In the genomic region with DNA sequence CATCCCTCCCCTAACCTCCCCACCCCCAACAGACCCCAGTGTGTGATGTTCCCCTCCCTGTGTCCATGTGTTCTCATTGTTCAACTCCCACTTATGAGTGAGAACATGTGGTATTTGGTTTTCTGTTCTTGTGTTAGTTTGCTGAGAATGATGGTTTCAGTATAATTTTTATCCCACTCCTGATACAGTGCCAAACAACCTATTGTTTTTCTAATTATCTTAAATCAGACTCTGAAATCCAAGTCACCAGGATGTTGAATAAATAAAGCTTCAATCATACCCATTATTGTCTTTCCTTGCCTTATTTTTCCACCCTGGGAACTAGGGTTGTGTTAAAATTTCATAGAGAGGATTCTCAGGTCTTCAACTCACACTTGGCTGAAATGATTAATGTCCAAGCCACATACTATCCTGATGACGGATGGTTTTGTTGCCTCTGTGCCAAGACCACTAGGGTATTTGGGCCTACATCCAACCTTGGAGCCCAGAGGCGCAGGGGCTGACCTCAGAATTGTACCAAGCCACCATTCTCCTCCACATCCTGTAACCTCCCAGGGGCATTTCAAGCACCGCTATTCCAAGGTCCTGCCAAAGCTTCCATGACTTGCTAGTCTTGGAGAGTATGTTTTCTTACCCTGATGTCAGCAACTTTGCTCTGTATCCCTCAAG, we compare ENCODE assay signal across 11 cellular contexts.
DNase-seq lines count a peak whose midpoint lies in the region; ATAC-seq and TF ChIP-seq lines count a peak whose summit lies in the region.
"Had no signal": no experiment of that assay in that cellular context is flagged by ENCODE, and none has a peak within 500 bp of the region (broad histone marks: within the 10 kb centered on the region; RNA-seq: fewer than 3 reads in every experiment).

No MANE protein-coding gene starts in this region.

- peaks cover 90% of the 10 kb centered on the region for H3K79me2 ChIP-seq in GM23248 (ENCODE audit: insufficient read depth)

- H3K27ac ChIP-seq in GM23248: peak overlapping the region; percentile 64
- peak overlapping the region; percentile 73 to 78 for H3K27ac ChIP-seq in ascending aorta
- H3K27ac ChIP-seq in gastroesophageal sphincter: no peak overlapping the region
- H3K27ac ChIP-seq: SJCRH30 had no signal

- peak overlapping the region; percentile 28; the same call in 1 of the 2 replicates for H3K4me3 ChIP-seq in GM23248
- H3K4me3 ChIP-seq in ascending aorta: no peak overlapping the region
- H3K4me3 ChIP-seq in gastroesophageal sphincter: no peak overlapping the region
- H3K4me3 ChIP-seq: SJCRH30 had no signal

- TF ChIP-seq EP300 in gastroesophageal sphincter (IDR thresholded peaks at IDR 0.05): no peak

- in situ Hi-C loops in GM23248 (cut with MboI): loop anchor here (25.0 kb wide), 1 partner anchor 405 kb away; no protein-coding TSS in a partner anchor

- peak overlapping the region; percentile 18; the same call in 1 of the 2 replicates for H3K9ac ChIP-seq in GM23248

- H3K4me1 ChIP-seq in GM23248 (ENCODE audit: insufficient read depth) (peaks cover 27% of the 10 kb centered on the region), ascending aorta (peaks cover 4 to 14% of the 10 kb centered on the region in 2 donors), gastroesophageal sphincter (peaks cover 0 to 14% (median 0%) of the 10 kb centered on the region in 3 donors)
- H3K4me1 ChIP-seq: SJCRH30 had no signal

- peaks cover 19% of the 10 kb centered on the region; the same call in 1 of the 2 replicates for H3F3A ChIP-seq in GM23248 (ENCODE audit: insufficient read depth)

- H3K9me2 ChIP-seq in GM23248 (ENCODE audit: insufficient read depth): no peaks in the 10 kb centered on the region

- no peak overlapping the region for H2AFZ ChIP-seq in GM23248

- 13 to 24% methylated on average over 3 of the region's 3 CpGs for WGBS in GM23248 (ENCODE audit: low coverage in 1 of 2, low lambda C conversion rate in 2 of 2, missing lambda C conversion rate in 2 of 2), 2 experiments
- 35 to 41% methylated on average over 3 of the region's 3 CpGs for WGBS in gastroesophageal sphincter (ENCODE audit: low coverage in 1 of 2), 2 donors

- H3K27me3 ChIP-seq in GM23248 (replicated peaks; ENCODE audit: insufficient read depth) (no peaks in the 10 kb centered on the region), ascending aorta (no peaks in the 10 kb centered on the region), gastroesophageal sphincter (no peaks in the 10 kb centered on the region)
- H3K27me3 ChIP-seq: SJCRH30 had no signal

- intact Hi-C loops in ascending aorta (cut with DNase I) (no loop called here), sciatic nerve (cut with DNase I) (no loop called here)

- TF ChIP-seq CTCF in ascending aorta (IDR thresholded peaks at IDR 0.05) (no peak), gastroesophageal sphincter (IDR thresholded peaks at IDR 0.05) (no peak)

- TF ChIP-seq POLR2A in gastroesophageal sphincter (IDR thresholded peaks at IDR 0.05): no peak

- H3K4me2 ChIP-seq in GM23248 (ENCODE audit: unreplicated experiment): peak overlapping the region; percentile 57

- ATAC-seq in gastroesophageal sphincter: peak; percentile 58
- ATAC-seq in sciatic nerve: peak; percentile 79
- no peak for ATAC-seq in HG03159 (IDR thresholded peaks at IDR 0.05; ENCODE audit: unreplicated experiment)
- no peak for ATAC-seq in HG02970 (IDR thresholded peaks at IDR 0.05; ENCODE audit: low FRiP score, unreplicated experiment)

- H3K36me3 ChIP-seq in GM23248 (ENCODE audit: low read depth): no peaks in the 10 kb centered on the region
- no peaks in the 10 kb centered on the region for H3K36me3 ChIP-seq in ascending aorta
- no peaks in the 10 kb centered on the region for H3K36me3 ChIP-seq in gastroesophageal sphincter
- H3K36me3 ChIP-seq: SJCRH30 had no signal

- no peaks in the 10 kb centered on the region for H4K20me1 ChIP-seq in GM23248 (ENCODE audit: insufficient read depth)

- peak; percentile 80 for DNase-seq in GM23248
- peak in 1 of 2 donors; percentile 88 for DNase-seq in ascending aorta (ENCODE audit: low spot score in 2 of 2)
- no peak for DNase-seq in sciatic nerve (ENCODE audit: low spot score)
- DNase-seq in AG08396 (ENCODE audit: low spot score): no peak
- DNase-seq in SHP77 treated with DMSO at 0.1 percent for 48 hours (lab: John Stamatoyannopoulos, UW): no peak
- DNase-seq: activated T-cell treated with anti-CD3 and anti-CD28 coated beads, Interleukin-2, amount 50 U/mL, for 24 hours; CD4-positive, alpha-beta memory T cell; SJCRH30 had no signal

- H3K9me3 ChIP-seq in GM23248 (ENCODE audit: low read depth) (no peaks in the 10 kb centered on the region), ascending aorta (no peaks in the 10 kb centered on the region), gastroesophageal sphincter (no peaks in the 10 kb centered on the region)
- H3K9me3 ChIP-seq: SJCRH30 had no signal

Comparison
In these comparisons a context has a peak if more than half of its experiments do, and no peak if none do; other contexts are left out.
1. H3K27ac ChIP-seq: peak in GM23248 (single experiment) and ascending aorta (2 of 2); none in gastroesophageal sphincter (0 of 4).
2. ATAC-seq: peak in gastroesophageal sphincter (single experiment) and sciatic nerve (single experiment); none in HG03159 (single experiment) and HG02970 (single experiment).